ENCODE assay signal across 12 cellular contexts in the genomic region with DNA sequence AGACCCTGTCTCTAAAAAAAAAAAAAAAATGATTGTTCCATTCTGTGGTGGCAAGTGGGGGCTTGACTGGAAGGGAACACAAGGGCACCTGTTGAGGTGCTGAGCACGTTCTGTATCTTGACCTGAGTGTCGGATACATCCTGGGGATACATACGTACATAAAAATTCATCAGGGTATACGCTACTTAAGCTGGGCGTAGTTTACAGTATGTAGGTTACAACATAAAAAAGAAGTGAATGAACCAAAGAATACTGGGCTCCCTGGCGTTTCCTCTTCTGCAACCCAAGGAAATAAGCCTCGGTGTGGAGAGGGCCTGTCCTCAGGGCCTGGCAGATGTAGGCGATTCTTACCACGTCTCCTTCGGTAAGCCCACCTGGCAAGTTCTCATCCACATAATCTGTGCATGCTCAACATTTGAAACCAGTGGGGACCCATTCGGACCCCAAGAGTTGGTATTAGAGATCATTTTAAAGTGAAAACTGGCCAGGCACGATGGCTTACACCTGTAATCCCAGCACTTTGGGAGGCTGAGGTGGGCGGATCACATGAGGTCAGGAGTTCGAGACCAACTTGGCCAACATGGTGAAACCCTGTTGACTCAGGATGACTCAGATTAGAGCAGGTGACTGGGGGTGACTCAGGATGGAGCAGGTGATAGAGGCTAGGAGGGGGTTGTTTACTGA. TPM values are rescaled to one million over a fixed set of nuclear protein-coding genes. Genes with fewer than 3 reads are reported as not detected.
A peak's percentile ranks its signal among the peaks of the same experiment; 100 is the strongest.
DNase-seq lines count a peak whose midpoint lies in the region; ATAC-seq and TF ChIP-seq lines count a peak whose summit lies in the region.
"Had no signal": no experiment of that assay in that cellular context is flagged by ENCODE, and none has a peak within 500 bp of the region (broad histone marks: within the 10 kb centered on the region; RNA-seq: fewer than 3 reads in every experiment).

No MANE protein-coding gene starts in this region.

- TF ChIP-seq CTCF in liver (IDR thresholded peaks at IDR 0.05; ENCODE audit: low read depth, low read length, missing input control) = no peak

- H3K4me1 Mint-ChIP-seq in activated T-cell treated with anti-CD3 and anti-CD28 coated beads, Interleukin-2, amount 50 U/mL, for 4 hours (ENCODE audit: low read depth) = peaks cover 5% of the 10 kb centered on the region
- H3K4me1 Mint-ChIP-seq in stimulated activated naive CD8-positive, alpha-beta T cell treated with anti-CD3 and anti-CD28 coated beads, Interleukin-15, amount 100 ng/mL, for 72 hours = peaks cover 22% of the 10 kb centered on the region

- no peaks in the 10 kb centered on the region for H3K27me3 Mint-ChIP-seq in activated T-cell treated with anti-CD3 and anti-CD28 coated beads, Interleukin-2, amount 50 U/mL, for 4 hours (ENCODE audit: low read depth)
- no peaks in the 10 kb centered on the region for H3K27me3 Mint-ChIP-seq in stimulated activated naive CD8-positive, alpha-beta T cell treated with anti-CD3 and anti-CD28 coated beads, Interleukin-15, amount 100 ng/mL, for 72 hours

- H3K27ac Mint-ChIP-seq in activated naive CD4-positive, alpha-beta T cell treated with anti-CD3 and anti-CD28 coated beads, Interleukin-2, amount 50 U/mL, for 72 hours = peak overlapping the region; percentile 11 to 15
- peak overlapping the region in 1 of 2 donors; percentile 1 for H3K27ac Mint-ChIP-seq in stimulated activated naive CD8-positive, alpha-beta T cell treated with anti-CD3 and anti-CD28 coated beads, Interleukin-15, amount 100 ng/mL, for 72 hours

- WGBS in liver = 80% methylated on average over 14 of the region's 14 CpGs

- no peaks in the 10 kb centered on the region for H3K9me3 Mint-ChIP-seq in activated T-cell treated with anti-CD3 and anti-CD28 coated beads, Interleukin-2, amount 50 U/mL, for 4 hours
- H3K9me3 Mint-ChIP-seq in activated naive CD4-positive, alpha-beta T cell treated with anti-CD3 and anti-CD28 coated beads, Interleukin-2, amount 50 U/mL, for 72 hours = peaks cover 0 to 5% of the 10 kb centered on the region in 2 donors
- H3K9me3 Mint-ChIP-seq in stimulated activated naive CD8-positive, alpha-beta T cell treated with anti-CD3 and anti-CD28 coated beads, Interleukin-15, amount 100 ng/mL, for 72 hours = no peaks in the 10 kb centered on the region

- peaks cover 18% of the 10 kb centered on the region for H3K36me3 Mint-ChIP-seq in activated T-cell treated with anti-CD3 and anti-CD28 coated beads, Interleukin-2, amount 50 U/mL, for 4 hours (ENCODE audit: insufficient read depth)
- H3K36me3 Mint-ChIP-seq in activated naive CD4-positive, alpha-beta T cell treated with anti-CD3 and anti-CD28 coated beads, Interleukin-2, amount 50 U/mL, for 72 hours = peaks cover 11% of the 10 kb centered on the region in 2 donors

- H3K27ac ChIP-seq in liver (ENCODE audit: low read depth in 1 of 2, low read length in 2 of 2) = no peak overlapping the region
- H3K27ac ChIP-seq: heart left ventricle had no signal

- no peak overlapping the region for H3K9ac ChIP-seq in liver (ENCODE audit: low read depth in 1 of 2, low read length in 2 of 2)

- ATAC-seq in activated T-cell treated with anti-CD3 and anti-CD28 coated beads, Interleukin-2, amount 50 U/mL, for 4 hours = peak; percentile 77 to 80
- peak; percentile 82 to 83 for ATAC-seq in activated naive CD4-positive, alpha-beta T cell treated with anti-CD3 and anti-CD28 coated beads, Interleukin-2, amount 50 U/mL, for 72 hours
- ATAC-seq in stimulated activated naive CD8-positive, alpha-beta T cell treated with anti-CD3 and anti-CD28 coated beads, Interleukin-15, amount 100 ng/mL, for 72 hours = peak; percentile 69
- no peak for ATAC-seq in sciatic nerve
- ATAC-seq: naive thymus-derived CD4-positive, alpha-beta T cell had no signal

- H3K27me3 ChIP-seq in liver (ENCODE audit: control insufficient read depth in 4 of 4, insufficient read depth in 4 of 4, low read length in 3 of 4) = no peaks in the 10 kb centered on the region
- H3K27me3 ChIP-seq: heart left ventricle had no signal

- TF ChIP-seq RAD21 in liver (IDR thresholded peaks at IDR 0.05) = no peak

- H3K9me3 ChIP-seq in liver (ENCODE audit: control insufficient read depth in 4 of 4, low read length in 3 of 4) = no peaks in the 10 kb centered on the region
- H3K9me3 ChIP-seq: heart left ventricle had no signal

- H3K4me3 Mint-ChIP-seq in activated T-cell treated with anti-CD3 and anti-CD28 coated beads, Interleukin-2, amount 50 U/mL, for 4 hours = no peak overlapping the region
- no peak overlapping the region for H3K4me3 Mint-ChIP-seq in stimulated activated naive CD8-positive, alpha-beta T cell treated with anti-CD3 and anti-CD28 coated beads, Interleukin-15, amount 100 ng/mL, for 72 hours
- H3K4me3 Mint-ChIP-seq: naive thymus-derived CD4-positive, alpha-beta T cell had no signal

- intact Hi-C loops in sciatic nerve (cut with DNase I) = no loop called here

- H3K36me3 ChIP-seq in liver (ENCODE audit: control insufficient read depth in 4 of 4, insufficient read depth in 3 of 4, low read depth in 1 of 4, low read length in 3 of 4) = peaks cover 0 to 14% (median 5%) of the 10 kb centered on the region in 4 donors

- no peak overlapping the region for H3K4me3 ChIP-seq in liver (ENCODE audit: low read depth in 1 of 3, low read length in 3 of 3)
- H3K4me3 ChIP-seq: heart left ventricle had no signal

- no peak for DNase-seq in activated T-cell treated with anti-CD3 and anti-CD28 coated beads, Interleukin-2, amount 50 U/mL, for 4 hours
- DNase-seq in activated T-cell treated with anti-CD3 and anti-CD28 coated beads, Interleukin-2, amount 50 U/mL, for 1 hour = no peak
- peak in 1 of 2 donors; percentile 61 for DNase-seq in activated naive CD4-positive, alpha-beta T cell treated with anti-CD3 and anti-CD28 coated beads, Interleukin-2, amount 50 U/mL, for 72 hours (ENCODE audit: low spot score in 2 of 2)
- DNase-seq in stimulated activated naive CD8-positive, alpha-beta T cell treated with anti-CD3 and anti-CD28 coated beads, Interleukin-15, amount 100 ng/mL, for 72 hours = peak in 1 of 2 donors; percentile 56
- DNase-seq in NCI-H2171 treated with DMSO at 0.1 percent for 48 hours (lab: John Stamatoyannopoulos, UW) (no peak), sciatic nerve (ENCODE audit: low spot score) (no peak), SKM-1 treated with dmso at 0.1 percent for 144 hours (lab: John Stamatoyannopoulos, UW; ENCODE audit: unreplicated experiment) (no peak)
- DNase-seq: cerebellar nuclear complex; naive thymus-derived CD4-positive, alpha-beta T cell; NCI-H1048 had no signal

- no peaks in the 10 kb centered on the region for H3K4me1 ChIP-seq in liver (ENCODE audit: control insufficient read depth in 4 of 4, insufficient read depth in 4 of 4, low read length in 3 of 4)
- H3K4me1 ChIP-seq: heart left ventricle had no signal

TF ChIP-seq in liver, 16 proteins besides CTCF, POLR2A, EP300 and RAD21:
- TF ChIP-seq SP1 (IDR thresholded peaks at IDR 0.05) (no peak), HNF4G (IDR thresholded peaks at IDR 0.05) (no peak), FOXA1 (IDR thresholded peaks at IDR 0.05) (peak; percentile 80), JUND (IDR thresholded peaks at IDR 0.05) (peak in 1 of 2 donors; percentile 97), REST (IDR thresholded peaks at IDR 0.05) (no peak), HNF4A (conservative IDR thresholded peaks at IDR 0.05) (peak in 1 of 2 donors; percentile 52), RXRA (IDR thresholded peaks at IDR 0.05) (peak in 1 of 2 donors; percentile 59), FOXA2 (IDR thresholded peaks at IDR 0.05) (peak; percentile 85), TAF1 (conservative IDR thresholded peaks at IDR 0.05) (no peak)
- TF ChIP-seq, protein P1, sequence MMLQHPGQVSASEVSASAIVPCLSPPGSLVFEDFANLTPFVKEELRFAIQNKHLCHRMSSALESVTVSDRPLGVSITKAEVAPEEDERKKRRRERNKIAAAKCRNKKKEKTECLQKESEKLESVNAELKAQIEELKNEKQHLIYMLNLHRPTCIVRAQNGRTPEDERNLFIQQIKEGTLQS (IDR thresholded peaks at IDR 0.05) = peak; percentile 43

RNA-seq across cellular contexts. Expression of gene MUC20, which starts 5.1 kb away (rescaled TPM):
- under 1 TPM; 0.63 to 0.95 (median 0.63) TPM for total RNA-seq in activated T-cell treated with anti-CD3 and anti-CD28 coated beads, Interleukin-2, amount 50 U/mL, for 4 hours
- total RNA-seq in activated naive CD4-positive, alpha-beta T cell treated with anti-CD3 and anti-CD28 coated beads, Interleukin-2, amount 50 U/mL, for 72 hours = 1 to 10 TPM; 2.2 to 3.6 TPM
- total RNA-seq in liver (1 to 10 TPM; 1.1 to 9.7 TPM), sciatic nerve (28.7 TPM)
- polyA plus RNA-seq in liver = 1 to 10 TPM; 6.0 to 9.3 TPM
